Comparison of ENCODE assay signal across 8 cellular contexts in the genomic region with DNA sequence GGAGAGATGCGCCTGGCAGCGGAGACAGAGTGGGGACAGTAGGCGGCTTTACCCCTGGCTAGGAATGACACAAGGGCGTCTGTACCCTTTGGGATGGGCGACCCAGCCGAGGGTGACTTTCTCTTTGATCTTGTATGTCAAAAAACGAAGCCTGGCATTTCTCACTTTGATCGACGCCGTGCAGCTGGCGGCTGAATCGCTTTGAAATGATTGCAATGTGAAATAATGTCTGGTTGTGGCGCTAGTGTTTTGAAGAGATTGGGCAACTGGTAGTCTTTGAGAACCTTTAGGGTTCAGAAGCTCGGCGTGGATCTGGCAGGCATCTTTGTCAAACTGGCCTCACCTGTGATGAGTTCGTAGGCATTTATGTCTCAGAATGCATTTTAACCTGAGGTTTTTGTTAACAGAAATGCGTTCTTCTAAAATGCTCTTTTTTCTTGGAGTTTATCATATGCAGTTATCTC. TPM values are rescaled to one million over a fixed set of nuclear protein-coding genes. Genes with fewer than 3 reads are reported as not detected.
DNase-seq lines count a peak whose midpoint lies in the region; ATAC-seq and TF ChIP-seq lines count a peak whose summit lies in the region.

No MANE protein-coding gene starts in this region.

- peaks cover 9% of the 10 kb centered on the region for H4K20me1 ChIP-seq in OCI-LY3 (ENCODE audit: insufficient read depth, low read length)

- H3K27me3 ChIP-seq in heart left ventricle (no peaks in the 10 kb centered on the region), OCI-LY3 (ENCODE audit: low read depth, low read length) (no peaks in the 10 kb centered on the region), iPS-18a (ENCODE audit: control insufficient read depth, insufficient read depth, low read length) (no peaks in the 10 kb centered on the region)

- intact Hi-C loops in heart left ventricle (cut with DNase I), result loop anchor here in 6 of 10 donors (2.0 to 10.0 kb wide), 6 partner anchors 157 to 227 kb away; a partner anchor contains a TSS
- intact Hi-C loops in cardiac septum (cut with DNase I), result loop anchor here (2.0 kb wide), 1 partner anchor 222 kb away; no protein-coding TSS in a partner anchor

- H3K79me2 ChIP-seq in OCI-LY3 (ENCODE audit: low read length), result peaks cover 71% of the 10 kb centered on the region

- ATAC-seq in heart left ventricle (peak in 2 of 4 donors; percentile 9 to 44), HG03066 (IDR thresholded peaks at IDR 0.05; ENCODE audit: low read depth, unreplicated experiment) (peak; percentile 18)

- H3K27ac ChIP-seq in heart left ventricle (peak overlapping the region; percentile 95 to 99 (median 98)), OCI-LY3 (ENCODE audit: low read length) (peak overlapping the region; percentile 92), iPS-18a (ENCODE audit: low read length) (no peak overlapping the region), skin epidermis (peak overlapping the region; percentile 89 to 99 (median 95))

- peaks cover 0 to under 1% (median 0%) of the 10 kb centered on the region in 9 donors for H3K36me3 ChIP-seq in heart left ventricle
- peaks cover 9% of the 10 kb centered on the region for H3K36me3 ChIP-seq in OCI-LY3 (replicated peaks; ENCODE audit: low read depth, low read length)
- H3K36me3 ChIP-seq in iPS-18a (ENCODE audit: control insufficient read depth, low read depth, low read length), result no peaks in the 10 kb centered on the region

- WGBS in heart left ventricle, 4 donors, result 0 to 2% (median 1%) methylated on average over 15 to 17 of the region's 17 CpGs

- peak overlapping the region; percentile 88 for H3K4me2 ChIP-seq in OCI-LY3 (ENCODE audit: low read length)

- DNase-seq in heart left ventricle (peak in 2 of 5 donors; percentile 23 to 32), cardiac septum (ENCODE audit: low spot score) (no peak), astrocyte of the hippocampus (ENCODE audit: low read depth, low spot score) (peak; percentile 59), NCI-H2081 treated with DMSO at 0.1 percent for 48 hours (lab: John Stamatoyannopoulos, UW) (no peak)

- H3K4me1 ChIP-seq in heart left ventricle (peaks cover 3 to 52% (median 21%) of the 10 kb centered on the region in 12 donors), OCI-LY3 (ENCODE audit: low read length) (peaks cover 16% of the 10 kb centered on the region), iPS-18a (ENCODE audit: control insufficient read depth, low read depth, low read length) (peaks cover 4% of the 10 kb centered on the region)

- H2AFZ ChIP-seq in OCI-LY3 (ENCODE audit: low read depth, low read length), result peak overlapping the region; percentile 66; the same call in 1 of the 2 replicates

- H3K9me3 ChIP-seq in heart left ventricle (no peaks in the 10 kb centered on the region), OCI-LY3 (ENCODE audit: insufficient read depth, low read length) (no peaks in the 10 kb centered on the region), iPS-18a (ENCODE audit: control insufficient read depth, low read depth, low read length) (no peaks in the 10 kb centered on the region)

- no peak for TF ChIP-seq POLR2A in heart left ventricle (IDR thresholded peaks at IDR 0.05)

- H3K9ac ChIP-seq in OCI-LY3 (ENCODE audit: low read length) (peak overlapping the region; percentile 96), iPS-18a (ENCODE audit: low read length) (peak overlapping the region; percentile 79)

- no peak for TF ChIP-seq CTCF in heart left ventricle (IDR thresholded peaks at IDR 0.05)
- TF ChIP-seq CTCF in OCI-LY3 (IDR thresholded peaks at IDR 0.05; ENCODE audit: low read depth, low read length), result no peak

- H3K4me3 ChIP-seq in heart left ventricle (peak overlapping the region; percentile 72 to 100 (median 98)), OCI-LY3 (ENCODE audit: low read length) (peak overlapping the region; percentile 91), iPS-18a (ENCODE audit: low read length) (peak overlapping the region; percentile 87), skin epidermis (peak overlapping the region; percentile 80 to 93 (median 85))

RNA-seq across cellular contexts. Expression of a gene that starts 1.0 kb away (rescaled TPM):
- total RNA-seq in heart left ventricle (10 to 100 TPM in 8 of 9 donors, 1 to 10 TPM in 1; 9.7 to 27.4 (median 22.3) TPM), cardiac septum (26.4 TPM)
- polyA plus RNA-seq in heart left ventricle, result 10 to 100 TPM in 1 of 2 donors, 1 to 10 TPM in 1; 3.5 to 12.5 TPM
